In genomic region chr2:37324786-37325624, GRCh38 we compare ENCODE assay signal across 1 cellular context.
TF ChIP-seq lines count a peak whose summit lies in the region.

PRKD3 (minus strand) TSS chr2:37324833; CDS start chr2:37316524, 8,309 bp downstream.

TF ChIP-seq in K562, 482 proteins besides CTCF, POLR2A, EP300 and RAD21 (continued from another document and continues in another):
- TF ChIP-seq ZNF23 (CRISPR knock-in tag; IDR thresholded peaks at IDR 0.05) (no peak), MBD2 (IDR thresholded peaks at IDR 0.05; ENCODE audit: borderline replicate concordance, low read depth) (no peak), BRF2 (IDR thresholded peaks at IDR 0.05; ENCODE audit: borderline replicate concordance, insufficient read depth, insufficient read length) (no peak), NR0B1 (IDR thresholded peaks at IDR 0.05; ENCODE audit: partially characterized antibody) (no peak), FOXA3 (CRISPR knock-in tag; conservative IDR thresholded peaks at IDR 0.05 in 1 of 2, IDR thresholded peaks at IDR 0.05 in 1 of 2) (no peak), MCM2 (IDR thresholded peaks at IDR 0.05; ENCODE audit: low read depth) (no peak), RBM25 (IDR thresholded peaks at IDR 0.05; ENCODE audit: low read depth, low read length, severe bottlenecking) (no peak), ZSCAN29 (IDR thresholded peaks at IDR 0.05) (no peak), MAFK (IDR thresholded peaks at IDR 0.05; ENCODE audit: low read length) (no peak), TFAM (CRISPR knock-in tag; conservative IDR thresholded peaks at IDR 0.05) (no peak), CC2D1A (IDR thresholded peaks at IDR 0.05) (no peak), MEF2D (tag; conservative IDR thresholded peaks at IDR 0.05; ENCODE audit: low read depth) (no peak), ATF1 (CRISPR knock-in tag; IDR thresholded peaks at IDR 0.05) (no peak), ATF1 (tag; IDR thresholded peaks at IDR 0.05) (peak; percentile 42; the same call in 1 of the 2 replicates), TFAP4 (CRISPR knock-in tag; IDR thresholded peaks at IDR 0.05; ENCODE audit: borderline replicate concordance) (peak; percentile 52), ZBTB17 (CRISPR knock-in tag; IDR thresholded peaks at IDR 0.05) (no peak), KLF16 (IDR thresholded peaks at IDR 0.05) (no peak), HINFP (tag; conservative IDR thresholded peaks at IDR 0.05; ENCODE audit: low read depth) (no peak), SMAD1 (IDR thresholded peaks at IDR 0.05; ENCODE audit: low read depth, low read length, partially characterized antibody) (no peak), POU5F1 (IDR thresholded peaks at IDR 0.05; ENCODE audit: borderline replicate concordance, low read depth, low read length, partially characterized antibody) (no peak), RBBP5 (IDR thresholded peaks at IDR 0.05; ENCODE audit: borderline replicate concordance, insufficient read depth, low read length, poor library complexity, severe bottlenecking) (peak; percentile 52), KDM5B (IDR thresholded peaks at IDR 0.05; ENCODE audit: insufficient replicate concordance, low read depth, low read length) (peak; percentile 11), ZNF699 (CRISPR knock-in tag; IDR thresholded peaks at IDR 0.05; ENCODE audit: insufficient replicate concordance) (no peak), ZNF740 (CRISPR knock-in tag; IDR thresholded peaks at IDR 0.05) (no peak), ZNF740 (tag; IDR thresholded peaks at IDR 0.05) (no peak), NR2C2 (CRISPR knock-in tag; IDR thresholded peaks at IDR 0.05) (no peak), NR2C2 (tag; IDR thresholded peaks at IDR 0.05) (peak; percentile 85), RB1 (IDR thresholded peaks at IDR 0.05; ENCODE audit: low read depth) (no peak), ZNF174 (CRISPR knock-in tag; IDR thresholded peaks at IDR 0.05) (no peak), MCM7 (IDR thresholded peaks at IDR 0.05) (no peak), NUFIP1 (IDR thresholded peaks at IDR 0.05; ENCODE audit: partially characterized antibody) (no peak), SNIP1 (IDR thresholded peaks at IDR 0.05; ENCODE audit: low read depth) (no peak), FOXJ3 (CRISPR knock-in tag; IDR thresholded peaks at IDR 0.05) (no peak), MXI1 (IDR thresholded peaks at IDR 0.05; ENCODE audit: low read depth, low read length) (no peak), NFIX (CRISPR knock-in tag; IDR thresholded peaks at IDR 0.05; ENCODE audit: low read depth) (no peak), ZNF431 (CRISPR knock-in tag; IDR thresholded peaks at IDR 0.05) (peak; percentile 61; the same call in 1 of the 2 replicates), TCF3 (CRISPR knock-in tag; IDR thresholded peaks at IDR 0.05) (no peak), TSC22D4 (tag; IDR thresholded peaks at IDR 0.05) (no peak), EGR1 (conservative IDR thresholded peaks at IDR 0.05) (no peak), FOXA1 (IDR thresholded peaks at IDR 0.05; ENCODE audit: borderline replicate concordance) (no peak), ARID4B (CRISPR knock-in tag; IDR thresholded peaks at IDR 0.05) (peak; percentile 44; the same call in 1 of the 2 replicates), MXD1 (CRISPR knock-in tag; IDR thresholded peaks at IDR 0.05; ENCODE audit: borderline replicate concordance, poor library complexity, severe bottlenecking) (no peak), ZBTB43 (CRISPR knock-in tag; IDR thresholded peaks at IDR 0.05) (0 out of 2 replicates have a peak, but pooled peaks have one; percentile 64), ZNF764 (CRISPR knock-in tag; IDR thresholded peaks at IDR 0.05; ENCODE audit: low read depth) (no peak), MECOM (CRISPR knock-in tag; IDR thresholded peaks at IDR 0.05) (no peak), GTF3C2 (IDR thresholded peaks at IDR 0.05; ENCODE audit: borderline replicate concordance, extremely low read depth, insufficient read length) (no peak), ATF7 (IDR thresholded peaks at IDR 0.05) (no peak), ZNF668 (CRISPR knock-in tag; IDR thresholded peaks at IDR 0.05) (no peak), GTF2E2 (tag; IDR thresholded peaks at IDR 0.05) (no peak), THAP12 (CRISPR knock-in tag; IDR thresholded peaks at IDR 0.05) (no peak), NCOA4 (IDR thresholded peaks at IDR 0.05; ENCODE audit: partially characterized antibody) (no peak), SNAPC5 (CRISPR knock-in tag; IDR thresholded peaks at IDR 0.05) (no peak), ZNF830 (CRISPR knock-in tag; IDR thresholded peaks at IDR 0.05) (no peak), YY1 (IDR thresholded peaks at IDR 0.05; ENCODE audit: borderline replicate concordance in 1 of 3, control insufficient read depth in 1 of 3, extremely low read depth in 1 of 3, insufficient read depth in 3 of 3, insufficient read length in 1 of 3, insufficient replicate concordance in 2 of 3, low read depth in 1 of 3, low read length in 2 of 3) (peak in 1 of 3 experiments; percentile 27)
